ENCODE assay signal across 11 cellular contexts in genomic region chr5:96338089-96338488, GRCh38.
A peak's percentile ranks its signal among the peaks of the same experiment; 100 is the strongest.
DNase-seq lines count a peak whose midpoint lies in the region; ATAC-seq and TF ChIP-seq lines count a peak whose summit lies in the region.
"Had no signal": no experiment of that assay in that cellular context is flagged by ENCODE, and none has a peak within 500 bp of the region (broad histone marks: within the 10 kb centered on the region; RNA-seq: fewer than 3 reads in every experiment).

No MANE protein-coding gene starts in this region.

- ATAC-seq in GM19455 (IDR thresholded peaks at IDR 0.05; ENCODE audit: unreplicated experiment) (peak; percentile 62), HG03095 (IDR thresholded peaks at IDR 0.05; ENCODE audit: unreplicated experiment) (peak; percentile 63), HG03139 (IDR thresholded peaks at IDR 0.05; ENCODE audit: unreplicated experiment) (no peak)
- ATAC-seq: left lung had no signal

- POLR2A ChIA-PET in GM10248 (lab: Yijun Ruan, JAX), result no interaction called here

- intact Hi-C loops in Calu3 (cut with micrococcal nuclease; ENCODE audit: unreplicated experiment), result loop anchor here (5.0 kb wide), 4 partner anchors 111 to 691 kb away; partner anchors contain the start of gene RFESD

- H3K36me3 Mint-ChIP-seq in Calu3 (ENCODE audit: insufficient read depth, unreplicated experiment), result no peaks in the 10 kb centered on the region
- no peaks in the 10 kb centered on the region for H3K36me3 Mint-ChIP-seq in mesothelial cell of epicardium

- H3K27ac Mint-ChIP-seq in Calu3 (ENCODE audit: unreplicated experiment) (no peak overlapping the region), mesothelial cell of epicardium (no peak overlapping the region)

- CTCF ChIA-PET in GM10248 (lab: Yijun Ruan, JAX) (interaction anchor here (0.9 to 13.4 kb wide), 15 partner anchors 9 to 641 kb away, joined by 3 to 283 read pairs (median 8); no protein-coding TSS in a partner anchor), Calu3 (lab: Charles Lee) (interaction anchor here (0.8 to 4.0 kb wide), 2 partner anchors 378 to 480 kb away, joined by 3 to 37 read pairs; partner anchors contain the start of gene ELL2)

- no peaks in the 10 kb centered on the region for H3K9me3 Mint-ChIP-seq in Calu3 (ENCODE audit: low read depth, unreplicated experiment)
- no peaks in the 10 kb centered on the region for H3K9me3 Mint-ChIP-seq in mesothelial cell of epicardium

- H3K4me3 ChIP-seq in fibroblast of villous mesenchyme (ENCODE audit: low read depth, low read length), result no peak overlapping the region
- H3K4me3 ChIP-seq: left lung had no signal

- no peak overlapping the region for H3K4me3 Mint-ChIP-seq in Calu3 (ENCODE audit: low read depth, unreplicated experiment)
- no peak overlapping the region for H3K4me3 Mint-ChIP-seq in mesothelial cell of epicardium

- H3K27me3 Mint-ChIP-seq in Calu3 (ENCODE audit: unreplicated experiment), result no peaks in the 10 kb centered on the region
- H3K27me3 Mint-ChIP-seq in mesothelial cell of epicardium (ENCODE audit: low read depth), result no peaks in the 10 kb centered on the region

- TF ChIP-seq CTCF in GM10248 (IDR thresholded peaks at IDR 0.05; ENCODE audit: control extremely low read depth, extremely low read depth, low read depth, missing control alignments) (no peak), fibroblast of villous mesenchyme (IDR thresholded peaks at IDR 0.05; ENCODE audit: insufficient read depth, low read depth, low read length) (no peak), Calu3 (IDR thresholded peaks at IDR 0.05; ENCODE audit: unreplicated experiment) (no peak), mesothelial cell of epicardium (IDR thresholded peaks at IDR 0.05; ENCODE audit: unreplicated experiment) (no peak)

- DNase-seq in GM10248 (ENCODE audit: extremely low spot score) (peak; percentile 12), fibroblast of villous mesenchyme (ENCODE audit: low read depth) (peak; percentile 22), iPS-NIHi11 (ENCODE audit: low spot score) (no peak), Calu3 (no peak), mesothelial cell of epicardium (ENCODE audit: low spot score in 2 of 2, unreplicated experiment in 2 of 2) (no peak)
- DNase-seq: activated T-cell treated with anti-CD3 and anti-CD28 coated beads, Interleukin-2, amount 50 U/mL, for 1 hour; BE2C; left lung had no signal

- BruUV-seq in Calu3 (replicated peaks; lab: Mats Ljungman, UMichigan), result no TSS peak

- H3K4me1 Mint-ChIP-seq in Calu3 (ENCODE audit: low read depth, unreplicated experiment) (peaks cover 19% of the 10 kb centered on the region), mesothelial cell of epicardium (peaks cover 5% of the 10 kb centered on the region)

Comparison
In these comparisons a context has a peak if more than half of its experiments do, and no peak if none do; other contexts are left out.
1. DNase-seq: peak in GM10248 (single experiment) and fibroblast of villous mesenchyme (single experiment); none in iPS-NIHi11 (single experiment), Calu3 (single experiment) and mesothelial cell of epicardium (0 of 2).